9 cellular contexts compared by ENCODE assay signal in the genomic region with DNA sequence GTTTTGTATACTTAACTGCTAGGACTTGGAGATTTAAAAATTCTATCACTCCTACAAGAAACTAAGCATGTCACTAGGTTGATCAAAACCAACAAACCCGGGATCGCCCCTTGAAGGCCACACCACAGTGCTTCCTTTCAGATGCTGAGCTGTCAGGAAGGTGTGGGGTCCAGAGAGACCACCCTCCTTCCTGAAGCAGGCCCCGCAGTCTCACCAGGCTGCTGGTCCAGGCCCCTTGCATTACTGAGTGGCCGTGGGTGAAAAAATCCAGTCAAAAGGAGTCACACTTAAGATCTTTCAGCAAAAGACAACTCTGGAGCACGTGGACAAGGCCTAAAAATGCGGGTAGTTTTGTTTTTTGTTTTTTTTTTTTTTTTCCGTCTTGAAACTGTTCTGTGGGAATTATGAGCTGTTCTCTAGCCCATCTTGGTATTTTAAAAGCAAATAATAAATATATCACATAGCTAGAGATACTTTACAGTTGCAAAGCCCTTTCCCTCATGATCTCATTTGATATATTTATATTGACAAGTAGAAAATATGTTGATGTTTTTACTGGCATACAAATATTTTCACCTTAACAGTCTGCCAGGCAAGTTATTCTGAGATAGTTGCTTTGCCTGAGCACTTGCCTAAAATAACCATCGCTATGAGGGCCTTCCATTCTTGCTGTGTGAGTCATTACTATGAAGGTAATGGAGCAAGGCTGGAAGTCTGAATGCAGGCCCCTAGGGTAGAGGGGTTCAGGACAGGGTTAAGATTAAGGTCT.
A peak's percentile ranks its signal among the peaks of the same experiment; 100 is the strongest.
DNase-seq lines count a peak whose midpoint lies in the region; ATAC-seq and TF ChIP-seq lines count a peak whose summit lies in the region.
"Had no signal": no experiment of that assay in that cellular context is flagged by ENCODE, and none has a peak within 500 bp of the region (broad histone marks: within the 10 kb centered on the region; RNA-seq: fewer than 3 reads in every experiment).

No MANE protein-coding gene starts in this region.

- no peak overlapping the region for H3K4me3 Mint-ChIP-seq in MCF 10A (ENCODE audit: unreplicated experiment)

- DNase-seq in HS-5 (ENCODE audit: low read depth) (peak; percentile 23), MCF 10A (ENCODE audit: unreplicated experiment) (peak; percentile 75), iPS DF 6.9 (ENCODE audit: low read depth, low spot score) (peak; percentile 20), thoracic aorta (ENCODE audit: low spot score) (no peak), erythroblast (lab: John Stamatoyannopoulos, UW) (no peak), amygdala (lab: John Stamatoyannopoulos, UW) (no peak)
- DNase-seq in activated CD4-positive, alpha-beta T cell treated with anti-CD3 and anti-CD28 coated beads for 1 hour = no peak

- H3K9me3 ChIP-seq in iPS DF 6.9 (ENCODE audit: control insufficient read depth, insufficient read depth, low read length) (no peaks in the 10 kb centered on the region), thoracic aorta (no peaks in the 10 kb centered on the region)

- peaks cover 81% of the 10 kb centered on the region for H3K27me3 Mint-ChIP-seq in MCF 10A (ENCODE audit: insufficient read depth, unreplicated experiment)

- H3K36me3 ChIP-seq in iPS DF 6.9 (ENCODE audit: control insufficient read depth, insufficient read depth, low read length) = no peaks in the 10 kb centered on the region
- H3K36me3 ChIP-seq in thoracic aorta = peaks cover 14% of the 10 kb centered on the region

- intact Hi-C loops in MCF 10A (cut with micrococcal nuclease) = no loop called here

- H3K4me3 ChIP-seq in iPS DF 6.9 (ENCODE audit: low read length) = no peak overlapping the region
- no peak overlapping the region for H3K4me3 ChIP-seq in thoracic aorta
- H3K4me3 ChIP-seq: SK-N-MC had no signal

- no peaks in the 10 kb centered on the region for H3K36me3 Mint-ChIP-seq in MCF 10A (ENCODE audit: insufficient read depth, unreplicated experiment)

- H3K27ac ChIP-seq in iPS DF 6.9 (ENCODE audit: low read length) (no peak overlapping the region), thoracic aorta (peak overlapping the region; percentile 74 to 86)
- H3K27ac ChIP-seq: SK-N-MC had no signal

- no peaks in the 10 kb centered on the region for H3K9me3 Mint-ChIP-seq in MCF 10A (ENCODE audit: unreplicated experiment)

- no peak for TF ChIP-seq POLR2A in erythroblast (IDR thresholded peaks at IDR 0.05; ENCODE audit: low read length)

- CTCF ChIA-PET in MCF 10A (lab: Yijun Ruan, JAX) = interaction anchor here (0.5 to 7.2 kb wide), 8 partner anchors 9 to 464 kb away, joined by 3 to 41 read pairs (median 4); no protein-coding TSS in a partner anchor

- peak; percentile 67 for ATAC-seq in thoracic aorta (ENCODE audit: insufficient number of reproducible peaks, low FRiP score, low read depth)
- ATAC-seq in GM21619 (IDR thresholded peaks at IDR 0.05; ENCODE audit: unreplicated experiment) = no peak

- no peaks in the 10 kb centered on the region for H3K27me3 ChIP-seq in iPS DF 6.9 (ENCODE audit: control insufficient read depth, insufficient read depth, low read length)
- no peaks in the 10 kb centered on the region for H3K27me3 ChIP-seq in thoracic aorta (replicated peaks; ENCODE audit: insufficient read depth)

- BruUV-seq in MCF 10A (replicated peaks; lab: Mats Ljungman, UMichigan) = no TSS peak

- no CpG with 5 or more reads among the region's 8 CpGs for whole genome bisulfite sequencing in iPS DF 6.9 (ENCODE audit: insufficient coverage, insufficient read length)

- POLR2A ChIA-PET in MCF 10A (lab: Yijun Ruan, JAX) = interaction anchor here (0.6 to 2.1 kb wide), 7 partner anchors 10 to 222 kb away, joined by 3 to 7 read pairs (median 3); no protein-coding TSS in a partner anchor

- peaks cover 10% of the 10 kb centered on the region for H3K4me1 Mint-ChIP-seq in MCF 10A (ENCODE audit: insufficient read depth, unreplicated experiment)

- no peak overlapping the region for H3K27ac Mint-ChIP-seq in MCF 10A (ENCODE audit: low read depth, unreplicated experiment)

- no peak for TF ChIP-seq CTCF in MCF 10A (IDR thresholded peaks at IDR 0.05; ENCODE audit: unreplicated experiment)
- no peak for TF ChIP-seq CTCF in thoracic aorta (IDR thresholded peaks at IDR 0.05)

- H3K4me1 ChIP-seq in iPS DF 6.9 (ENCODE audit: control insufficient read depth, insufficient read depth, low read length) = 0 out of 2 replicates have a peak, but pooled peaks cover 1% of the 10 kb centered on the region
- H3K4me1 ChIP-seq in thoracic aorta (ENCODE audit: control insufficient read depth in 1 of 2, low read depth in 2 of 2) = peaks cover 43 to 80% of the 10 kb centered on the region in 2 donors

Comparison
In these comparisons a context has a peak if more than half of its experiments do, and no peak if none do; other contexts are left out.
1. DNase-seq: peak in HS-5 (single experiment), MCF 10A (single experiment) and iPS DF 6.9 (single experiment); none in thoracic aorta (single experiment), erythroblast (0 of 2), amygdala (0 of 56) and activated CD4-positive, alpha-beta T cell treated with anti-CD3 and anti-CD28 coated beads for 1 hour (single experiment).